Comparison of ENCODE assay signal across 8 cellular contexts in genomic region chr3:168249048-168249538, GRCh38.
DNase-seq lines count a peak whose midpoint lies in the region; ATAC-seq, FAIRE-seq and TF ChIP-seq lines count a peak whose summit lies in the region.

No MANE protein-coding gene starts in this region.

- H3K27me3 ChIP-seq in HepG2 (ENCODE audit: control insufficient read depth in 1 of 2, insufficient read depth in 2 of 2, low read length in 2 of 2) (peaks cover 0 to 24% of the 10 kb centered on the region in 2 experiments; a peak in 3 of 5 replicates), tibial nerve (peaks cover 0 to 31% of the 10 kb centered on the region in 2 donors)

- no peak overlapping the region for H3K27ac Mint-ChIP-seq in MCF 10A (ENCODE audit: low read depth, unreplicated experiment)

- peaks cover 7% of the 10 kb centered on the region for H3K4me1 Mint-ChIP-seq in MCF 10A (ENCODE audit: insufficient read depth, unreplicated experiment)

- peaks cover 94% of the 10 kb centered on the region for H3K27me3 Mint-ChIP-seq in MCF 10A (ENCODE audit: insufficient read depth, unreplicated experiment)

- intact Hi-C loops in MCF 10A (cut with micrococcal nuclease) = no loop called here
- intact Hi-C loops in HepG2 (cut with micrococcal nuclease; ENCODE audit: unreplicated experiment) = no loop called here

- H4K20me1 ChIP-seq in HepG2 (ENCODE audit: insufficient read depth, low read length) = no peaks in the 10 kb centered on the region

- no peak overlapping the region for H2AFZ ChIP-seq in HepG2 (ENCODE audit: low read length)

- CTCF ChIA-PET in MCF 10A (lab: Yijun Ruan, JAX) = interaction anchor here (0.7 kb wide), 1 partner anchor 23 kb away, joined by 4 read pairs; no protein-coding TSS in a partner anchor
- CTCF ChIA-PET in HepG2 (lab: Yijun Ruan, JAX; ENCODE audit: low intra/inter-chr PET ratio, low total read pairs) = no interaction called here

- in situ Hi-C loops in HepG2 (cut with HindIII; ENCODE audit: extremely low pct_ligation_motif_present, low pct_unique_long_range_greater_than_20kb) = no loop called here

- 2% methylated on average over 10 of the region's 21 CpGs for WGBS in HepG2 (ENCODE audit: low lambda C conversion rate)
- 1% methylated on average over 20 to 21 of the region's 21 CpGs for WGBS in tibial nerve, 2 donors

- H3K27ac ChIP-seq in HepG2 (ENCODE audit: extremely low read length, insufficient read depth, low read length) (no peak overlapping the region), tibial nerve (peak overlapping the region in 1 of 4 donors; percentile 57)

- BruUV-seq in MCF 10A (replicated peaks; lab: Mats Ljungman, UMichigan) = no TSS peak
- BruUV-seq in HepG2 (replicated peaks; lab: Mats Ljungman, UMichigan) = no TSS peak

- H3K4me1 ChIP-seq in HepG2 (ENCODE audit: insufficient read depth, low read length) (peaks cover 18% of the 10 kb centered on the region), tibial nerve (peaks cover 0 to 26% (median 17%) of the 10 kb centered on the region in 4 donors)

- FAIRE-seq in HepG2 (lab: Jason Lieb, UNC) = no peak

- TF ChIP-seq POLR2A in HepG2 (IDR thresholded peaks at IDR 0.05; ENCODE audit: insufficient read depth in 1 of 2, low read depth in 2 of 2, low read length in 2 of 2) (no peak), tibial nerve (IDR thresholded peaks at IDR 0.05) (no peak)

- no peaks in the 10 kb centered on the region for H3K36me3 Mint-ChIP-seq in MCF 10A (ENCODE audit: insufficient read depth, unreplicated experiment)

- TF ChIP-seq RAD21 in Ishikawa (IDR thresholded peaks at IDR 0.05; ENCODE audit: low read depth) (no peak), HepG2 (CRISPR knock-in tag; IDR thresholded peaks at IDR 0.05) (no peak)

- H3K9me3 ChIP-seq in HepG2 (ENCODE audit: low read length) (no peaks in the 10 kb centered on the region), tibial nerve (no peaks in the 10 kb centered on the region)

- POLR2A ChIA-PET in MCF 10A (lab: Yijun Ruan, JAX) = no interaction called here
- POLR2A ChIA-PET in HepG2 (lab: Yijun Ruan, JAX) = no interaction called here

- no peaks in the 10 kb centered on the region for H3K9me3 Mint-ChIP-seq in MCF 10A (ENCODE audit: unreplicated experiment)

- peak; percentile 11 for DNase-seq in COLO668 (lab: John Stamatoyannopoulos, UW; ENCODE audit: unreplicated experiment)
- DNase-seq in MCF 10A (ENCODE audit: unreplicated experiment) = no peak
- DNase-seq in HepG2 (ENCODE audit: low spot score) = no peak
- no peak for DNase-seq in tibial nerve (ENCODE audit: low spot score in 2 of 2)
- no peak for DNase-seq in stimulated activated CD4-positive, alpha-beta T cell treated with anti-CD3 and anti-CD28 coated beads, Interleukin-12 subunit alpha, Interleukin-12 subunit beta, amount 100 ng/mL, for 4 hours

- H3K4me3 ChIP-seq in HepG2 (replicated peaks in 1 of 3; ENCODE audit: insufficient read depth in 1 of 3, low read depth in 2 of 3, low read length in 3 of 3) (peak overlapping the region; percentile 34 to 73 (median 43); a peak in 4 of 6 replicates), tibial nerve (peak overlapping the region; percentile 30 to 71 (median 59))

- ATAC-seq in GM19452 (IDR thresholded peaks at IDR 0.05; ENCODE audit: unreplicated experiment) (peak; percentile 2), HepG2 (peak; percentile 14), GM21825 (IDR thresholded peaks at IDR 0.05; ENCODE audit: unreplicated experiment) (no peak)

- H3K79me2 ChIP-seq in HepG2 (ENCODE audit: insufficient read depth, low read length) = no peaks in the 10 kb centered on the region

- peak overlapping the region; percentile 69 for H3K4me3 Mint-ChIP-seq in MCF 10A (ENCODE audit: unreplicated experiment)

- peak overlapping the region; percentile 86 for H3K4me2 ChIP-seq in HepG2 (ENCODE audit: low read depth, low read length)

- TF ChIP-seq EP300 in Ishikawa (IDR thresholded peaks at IDR 0.05; ENCODE audit: borderline replicate concordance) = no peak
- TF ChIP-seq EP300 in HepG2 (IDR thresholded peaks at IDR 0.05; ENCODE audit: low read depth in 2 of 2, low read length in 2 of 2) = no peak
- TF ChIP-seq EP300 in HepG2 (CRISPR knock-in tag; IDR thresholded peaks at IDR 0.05; ENCODE audit: borderline replicate concordance) = no peak
- TF ChIP-seq EP300 in tibial nerve (IDR thresholded peaks at IDR 0.05) = no peak

- no peak for TF ChIP-seq CTCF in MCF 10A (IDR thresholded peaks at IDR 0.05; ENCODE audit: unreplicated experiment)
- TF ChIP-seq CTCF in HepG2 (CRISPR knock-in tag; IDR thresholded peaks at IDR 0.05) = no peak
- no peak for TF ChIP-seq CTCF in tibial nerve (IDR thresholded peaks at IDR 0.05)

- H3K36me3 ChIP-seq in HepG2 (replicated peaks in 1 of 2; ENCODE audit: control insufficient read depth in 1 of 2, insufficient read depth in 2 of 2, low read length in 2 of 2) = no peaks in the 10 kb centered on the region
- no peaks in the 10 kb centered on the region for H3K36me3 ChIP-seq in tibial nerve

- H3K9ac ChIP-seq in HepG2 (ENCODE audit: insufficient read depth, low read depth, low read length) = no peak overlapping the region

TF ChIP-seq in Ishikawa, 13 proteins besides CTCF, POLR2A, EP300 and RAD21:
- TF ChIP-seq CREB1 (IDR thresholded peaks at IDR 0.05; ENCODE audit: low read depth) (no peak), CEBPB (IDR thresholded peaks at IDR 0.05) (no peak), ZBTB7A (IDR thresholded peaks at IDR 0.05; ENCODE audit: low read depth) (peak; percentile 60; the same call in 1 of the 2 replicates), NFIC (IDR thresholded peaks at IDR 0.05) (no peak)

TF ChIP-seq in HepG2, 621 proteins besides CTCF, POLR2A, EP300 and RAD21 (continues in another document):
- peak; percentile 12 for TF ChIP-seq RBM39 (IDR thresholded peaks at IDR 0.05; ENCODE audit: low read depth, low read length, poor library complexity, severe bottlenecking)
- TF ChIP-seq ZFP62 (CRISPR knock-in tag; IDR thresholded peaks at IDR 0.05) = no peak
- no peak for TF ChIP-seq ZNF569 (CRISPR knock-in tag; IDR thresholded peaks at IDR 0.05; ENCODE audit: borderline replicate concordance)
- no peak for TF ChIP-seq ZGPAT (CRISPR knock-in tag; IDR thresholded peaks at IDR 0.05)
- no peak for TF ChIP-seq HOMEZ (CRISPR knock-in tag; IDR thresholded peaks at IDR 0.05; ENCODE audit: low read depth)
- TF ChIP-seq KLF15 (CRISPR knock-in tag; IDR thresholded peaks at IDR 0.05; ENCODE audit: borderline replicate concordance) = no peak
- TF ChIP-seq ZNF674 (CRISPR knock-in tag; IDR thresholded peaks at IDR 0.05; ENCODE audit: low read depth) = no peak
- TF ChIP-seq ISX (CRISPR knock-in tag; conservative IDR thresholded peaks at IDR 0.05) = no peak
- no peak for TF ChIP-seq MAFK (conservative IDR thresholded peaks at IDR 0.05 in 1 of 2, IDR thresholded peaks at IDR 0.05 in 1 of 2; ENCODE audit: low read length in 2 of 2)
- no peak for TF ChIP-seq ZNF18 (CRISPR knock-in tag; IDR thresholded peaks at IDR 0.05; ENCODE audit: insufficient replicate concordance)
- TF ChIP-seq ZNF776 (CRISPR knock-in tag; IDR thresholded peaks at IDR 0.05) = 0 out of 2 replicates have a peak, but pooled peaks have one; percentile 2
